11 cellular contexts compared by ENCODE assay signal in genomic region chr20:36613974-36614373, GRCh38. TPM values are rescaled to one million over a fixed set of nuclear protein-coding genes. Genes with fewer than 3 reads are reported as not detected.
DNase-seq lines count a peak whose midpoint lies in the region; ATAC-seq and TF ChIP-seq lines count a peak whose summit lies in the region.
"Had no signal": no experiment of that assay in that cellular context is flagged by ENCODE, and none has a peak within 500 bp of the region (broad histone marks: within the 10 kb centered on the region; RNA-seq: fewer than 3 reads in every experiment).

No MANE protein-coding gene starts in this region.

- intact Hi-C loops in natural killer cell (cut with micrococcal nuclease) (loop anchor here (2.0 kb wide), 1 partner anchor 31 kb away; no protein-coding TSS in a partner anchor), esophagus muscularis mucosa (cut with DNase I) (no loop called here)

- H3K9me3 ChIP-seq in esophagus muscularis mucosa = no peaks in the 10 kb centered on the region
- H3K9me3 ChIP-seq: heart right ventricle, ovary had no signal

- H3K4me1 ChIP-seq in foreskin keratinocyte (no peaks in the 10 kb centered on the region), esophagus muscularis mucosa (no peaks in the 10 kb centered on the region)

- TF ChIP-seq EP300 in esophagus muscularis mucosa (IDR thresholded peaks at IDR 0.05) = no peak

- ATAC-seq in natural killer cell (no peak), foreskin keratinocyte (peak; percentile 29), HG02840 (IDR thresholded peaks at IDR 0.05; ENCODE audit: low FRiP score, unreplicated experiment) (no peak)
- ATAC-seq in natural killer cell treated with Interleukin-12 subunit alpha and Interleukin-12 subunit beta and Interleukin-15 and Interleukin-18, amount 100 ng/mL, for 72 hours = no peak
- ATAC-seq: K562 had no signal

- H3K4me3 Mint-ChIP-seq in natural killer cell = peak overlapping the region; percentile 28
- no peak overlapping the region for H3K4me3 Mint-ChIP-seq in natural killer cell treated with Interleukin-12 subunit alpha and Interleukin-12 subunit beta and Interleukin-15 and Interleukin-18, amount 100 ng/mL, for 72 hours

- peaks cover 43 to 67% (median 63%) of the 10 kb centered on the region in 4 donors for H3K36me3 ChIP-seq in esophagus muscularis mucosa
- H3K36me3 ChIP-seq: ovary had no signal

- no peak for TF ChIP-seq POLR2A in esophagus muscularis mucosa (IDR thresholded peaks at IDR 0.05; ENCODE audit: low read depth)

- DNase-seq in natural killer cell (no peak), NCI-H510A treated with DMSO at 0.1 percent for 48 hours (lab: John Stamatoyannopoulos, UW) (peak; percentile 10), foreskin keratinocyte (no peak), coronary artery (ENCODE audit: low spot score) (no peak), esophagus muscularis mucosa (ENCODE audit: extremely low spot score) (no peak)
- no peak for DNase-seq in natural killer cell treated with Interleukin-12 subunit alpha and Interleukin-12 subunit beta and Interleukin-15 and Interleukin-18, amount 100 ng/mL, for 72 hours (ENCODE audit: low spot score)
- DNase-seq in stimulated activated CD4-positive, alpha-beta T cell treated with anti-CD3 and anti-CD28 coated beads, Interleukin-12 subunit alpha, Interleukin-12 subunit beta, amount 100 ng/mL, for 4 hours = no peak
- DNase-seq: heart right ventricle, ovary had no signal

- H3K4me3 ChIP-seq in coronary artery (no peak overlapping the region), esophagus muscularis mucosa (no peak overlapping the region)
- H3K4me3 ChIP-seq: heart right ventricle, K562, ovary had no signal

- H3K4me1 Mint-ChIP-seq in natural killer cell = peaks cover 7 to 43% of the 10 kb centered on the region in 2 donors
- peaks cover 0 to 14% of the 10 kb centered on the region in 2 donors for H3K4me1 Mint-ChIP-seq in natural killer cell treated with Interleukin-12 subunit alpha and Interleukin-12 subunit beta and Interleukin-15 and Interleukin-18, amount 100 ng/mL, for 72 hours (ENCODE audit: low read depth in 2 of 2)

- peak overlapping the region; percentile 80 to 85 for H3K27ac Mint-ChIP-seq in natural killer cell
- peak overlapping the region in 1 of 2 donors; percentile 28 for H3K27ac Mint-ChIP-seq in natural killer cell treated with Interleukin-12 subunit alpha and Interleukin-12 subunit beta and Interleukin-15 and Interleukin-18, amount 100 ng/mL, for 72 hours

- H3K27ac ChIP-seq in foreskin keratinocyte = no peak overlapping the region
- H3K27ac ChIP-seq in coronary artery = no peak overlapping the region
- H3K27ac ChIP-seq in esophagus muscularis mucosa (replicated peaks in 1 of 4) = no peak overlapping the region
- H3K27ac ChIP-seq: heart right ventricle, ovary had no signal

- H3K9me3 Mint-ChIP-seq in natural killer cell = no peaks in the 10 kb centered on the region
- no peaks in the 10 kb centered on the region for H3K9me3 Mint-ChIP-seq in natural killer cell treated with Interleukin-12 subunit alpha and Interleukin-12 subunit beta and Interleukin-15 and Interleukin-18, amount 100 ng/mL, for 72 hours

- H3K27me3 ChIP-seq in foreskin keratinocyte = no peaks in the 10 kb centered on the region
- H3K27me3 ChIP-seq in esophagus muscularis mucosa = no peaks in the 10 kb centered on the region
- H3K27me3 ChIP-seq: heart right ventricle, ovary had no signal

- H3K27me3 Mint-ChIP-seq in natural killer cell (ENCODE audit: low read depth in 2 of 2) = no peaks in the 10 kb centered on the region
- H3K27me3 Mint-ChIP-seq in natural killer cell treated with Interleukin-12 subunit alpha and Interleukin-12 subunit beta and Interleukin-15 and Interleukin-18, amount 100 ng/mL, for 72 hours = no peaks in the 10 kb centered on the region

- H3K36me3 Mint-ChIP-seq in natural killer cell = no peaks in the 10 kb centered on the region
- peaks cover 10% of the 10 kb centered on the region for H3K36me3 Mint-ChIP-seq in natural killer cell treated with Interleukin-12 subunit alpha and Interleukin-12 subunit beta and Interleukin-15 and Interleukin-18, amount 100 ng/mL, for 72 hours

- WGBS in esophagus muscularis mucosa = 87% methylated on average over 2 of the region's 3 CpGs

- TF ChIP-seq CTCF in natural killer cell (IDR thresholded peaks at IDR 0.05) = no peak
- TF ChIP-seq CTCF in foreskin keratinocyte (conservative IDR thresholded peaks at IDR 0.05) = no peak
- TF ChIP-seq CTCF in coronary artery (IDR thresholded peaks at IDR 0.05) = no peak
- TF ChIP-seq CTCF in esophagus muscularis mucosa (IDR thresholded peaks at IDR 0.05) = no peak

RNA-seq across cellular contexts. Expression of gene RAB5IF, which starts 8.4 kb away (rescaled TPM):
- total RNA-seq in natural killer cell (100 to 1,000 TPM; 158 to 265 (median 247) TPM), foreskin keratinocyte (109 and 111 TPM in 2 replicates), esophagus muscularis mucosa (10 to 100 TPM; 60.2 to 94.8 (median 81.6) TPM)
- total RNA-seq in natural killer cell treated with Interleukin-12 subunit alpha and Interleukin-12 subunit beta and Interleukin-15 and Interleukin-18, amount 100 ng/mL, for 72 hours = 100 to 1,000 TPM; 209 to 243 TPM
- 137 and 147 TPM in 2 replicates for polyA plus RNA-seq in foreskin keratinocyte

RNA-seq across cellular contexts. Expression of gene SLA2, which starts 32.0 kb away (rescaled TPM):
- total RNA-seq in natural killer cell (100 to 1,000 TPM in 1 of 3 donors, 10 to 100 TPM in 2; 77.0 to 116 (median 90.3) TPM), foreskin keratinocyte (not detected in 2 replicates), esophagus muscularis mucosa (under 1 TPM; 0.26 to 0.99 (median 0.35) TPM)
- 10 to 100 TPM; 13.6 to 18.9 TPM for total RNA-seq in natural killer cell treated with Interleukin-12 subunit alpha and Interleukin-12 subunit beta and Interleukin-15 and Interleukin-18, amount 100 ng/mL, for 72 hours
- polyA plus RNA-seq in foreskin keratinocyte = 0.03 TPM in 1 of 2 replicates, not detected in the other
- polyA plus RNA-seq: K562 had no signal

RNA-seq across cellular contexts. Expression of gene TGIF2, which starts 40.6 kb away (rescaled TPM):
- total RNA-seq in natural killer cell = 10 to 100 TPM; 19.9 to 28.5 (median 25.9) TPM
- total RNA-seq in natural killer cell treated with Interleukin-12 subunit alpha and Interleukin-12 subunit beta and Interleukin-15 and Interleukin-18, amount 100 ng/mL, for 72 hours = 10 to 100 TPM; 23.2 to 38.5 TPM
- 15.3 and 16.3 TPM in 2 replicates for total RNA-seq in foreskin keratinocyte
- polyA plus RNA-seq in foreskin keratinocyte = 9.6 and 11.0 TPM in 2 replicates
- total RNA-seq in esophagus muscularis mucosa = 10 to 100 TPM in 2 of 4 donors, 1 to 10 TPM in 2; 5.8 to 18.5 (median 10.6) TPM

Comparison
In these comparisons a context has a peak if more than half of its experiments do, and no peak if none do; other contexts are left out.
1. RNA of gene SLA2, which starts 32.0 kb away (total RNA-seq): 77.0 to 116 TPM in natural killer cell and 13.6 to 18.9 TPM in natural killer cell treated with Interleukin-12 subunit alpha and Interleukin-12 subunit beta and Interleukin-15 and Interleukin-18, amount 100 ng/mL, for 72 hours; 0.26 to 0.99 TPM in esophagus muscularis mucosa and not detected in foreskin keratinocyte; every median in the first group is over 4 times any median in the second.